Comparison of ENCODE assay signal across 24 cellular contexts in the genomic region with DNA sequence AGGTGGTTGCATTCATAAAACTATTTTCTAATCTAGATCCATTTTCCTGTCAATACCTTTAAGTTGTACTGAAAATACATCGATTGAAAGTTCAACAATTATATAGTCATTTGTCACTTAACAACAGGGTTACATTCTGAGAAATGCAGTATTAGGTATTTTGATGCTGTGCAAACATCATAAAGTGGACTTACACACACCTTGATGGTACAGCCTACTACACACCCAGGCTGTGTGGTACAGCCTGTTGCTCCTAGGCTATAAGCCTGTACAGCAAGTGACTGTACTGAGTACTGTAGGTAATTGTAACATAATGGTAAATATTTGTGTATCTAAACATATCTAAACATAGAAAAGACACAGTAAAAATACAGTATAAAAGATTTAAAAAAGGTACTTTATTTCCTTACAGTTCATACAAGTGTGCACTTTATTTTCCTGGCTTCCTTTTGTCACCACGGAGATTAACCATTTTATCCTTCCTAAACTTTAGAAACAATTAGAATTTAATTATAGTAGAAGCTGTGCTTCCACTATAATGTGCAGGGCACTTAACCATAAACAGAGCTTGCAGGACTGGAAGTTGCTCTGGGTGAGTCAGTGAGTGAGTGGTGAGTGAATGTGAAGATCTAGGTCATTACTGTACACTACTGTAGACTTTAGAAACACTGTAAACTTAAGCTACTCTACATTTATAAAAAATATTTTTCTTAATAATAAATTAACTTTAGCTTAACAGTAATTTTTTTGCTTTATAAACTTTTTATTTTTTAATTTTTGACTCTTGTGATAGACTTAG. TPM values are rescaled to one million over a fixed set of nuclear protein-coding genes. Genes with fewer than 3 reads are reported as not detected.
DNase-seq lines count a peak whose midpoint lies in the region; ATAC-seq, FAIRE-seq and TF ChIP-seq lines count a peak whose summit lies in the region.
"Had no signal": no experiment of that assay in that cellular context is flagged by ENCODE, and none has a peak within 500 bp of the region (broad histone marks: within the 10 kb centered on the region; RNA-seq: fewer than 3 reads in every experiment).

No MANE protein-coding gene starts in this region.

- peak; percentile 26 for FAIRE-seq in GM12891 (lab: Jason Lieb, UNC)
- no peak for FAIRE-seq in frontal cortex (lab: Jason Lieb, UNC)
- FAIRE-seq: D721Med had no signal

- intact Hi-C loops in left colon (cut with DNase I, micrococcal nuclease): no loop called here

- H3K27me3 ChIP-seq in brain microvascular endothelial cell (replicated peaks): no peaks in the 10 kb centered on the region
- H3K27me3 ChIP-seq: hepatocyte, neural progenitor cell, Peyer's patch, testis, uterus had no signal

- no peak for DNase-seq in GM12891 (ENCODE audit: insufficient read length, low spot score)
- DNase-seq in M059J (ENCODE audit: low read depth): peak; percentile 17
- peak; percentile 39 for DNase-seq in brain microvascular endothelial cell
- no peak for DNase-seq in left colon
- DNase-seq in nucleus accumbens (lab: John Stamatoyannopoulos, UW): no peak
- DNase-seq in frontal cortex (ENCODE audit: low spot score in 2 of 2): no peak
- DNase-seq in stimulated activated CD4-positive, alpha-beta T cell treated with anti-CD3 and anti-CD28 coated beads, Interleukin-4, amount 100 ng/mL, for 1 hour: no peak
- no peak for DNase-seq in NCI-H2171 (lab: John Stamatoyannopoulos, UW)
- DNase-seq: activated CD4-positive, alpha-beta T cell treated with anti-CD3 and anti-CD28 coated beads, Interleukin-2, amount 50 U/mL, for 4 hours; activated CD8-positive, alpha-beta memory T cell treated with anti-CD3 and anti-CD28 coated beads, Interleukin-2, amount 50 U/mL, for 4 hours; cortex of kidney; immature natural killer cell; NCI-H187 treated with DMSO at 0.1 percent for 48 hours; NCI-H446 treated with DMSO at 0.1 percent for 48 hours; Peyer's patch; stimulated activated CD4-positive, alpha-beta T cell treated with anti-CD3 and anti-CD28 coated beads, Interleukin-1b, Interleukin-23, amount 100 ng/mL, for 48 hours; stimulated activated naive CD4-positive, alpha-beta T cell; testis; uterus had no signal

- TF ChIP-seq POLR2A in GM12891 (IDR thresholded peaks at IDR 0.05; ENCODE audit: low read depth, low read length): no peak

- no peak overlapping the region for H3K4me3 ChIP-seq in brain microvascular endothelial cell (ENCODE audit: low read depth, low read length)
- H3K4me3 ChIP-seq: HAP-1, hepatocyte, neural progenitor cell, Peyer's patch, SK-N-MC, testis, uterus had no signal

- TF ChIP-seq CTCF in brain microvascular endothelial cell (IDR thresholded peaks at IDR 0.05; ENCODE audit: low read depth, low read length, missing control alignments): no peak

- H3K36me3 ChIP-seq in brain microvascular endothelial cell (replicated peaks): no peaks in the 10 kb centered on the region
- H3K36me3 ChIP-seq: HAP-1, Peyer's patch, uterus had no signal

- in situ Hi-C loops in brain microvascular endothelial cell (cut with HindIII; ENCODE audit: low pct_ligation_motif_present, low sequenced_read_pairs): no loop called here

- no peak overlapping the region for H3K27ac ChIP-seq in brain microvascular endothelial cell
- H3K27ac ChIP-seq: hepatocyte, neural progenitor cell, Peyer's patch, SK-N-MC, testis, uterus had no signal

- peak; percentile 90 for ATAC-seq in left colon

TF ChIP-seq in GM12891, 5 proteins besides CTCF, POLR2A, EP300 and RAD21:
- TF ChIP-seq POU2F2 (IDR thresholded peaks at IDR 0.05; ENCODE audit: low read depth, low read length) (no peak), POLR2AphosphoS5 (IDR thresholded peaks at IDR 0.05; ENCODE audit: low read depth, low read length) (no peak), PAX5 (IDR thresholded peaks at IDR 0.05; ENCODE audit: insufficient read depth, low read length, severe bottlenecking) (no peak), SPI1 (IDR thresholded peaks at IDR 0.05; ENCODE audit: low read depth, low read length) (no peak), TAF1 (IDR thresholded peaks at IDR 0.05; ENCODE audit: low read depth, low read length) (no peak)

RNA-seq across cellular contexts. Expression of gene MEF2C, which starts 42.9 kb away (rescaled TPM):
- 103 TPM for polyA plus RNA-seq in GM12891 (2012; ENCODE audit: low read depth, missing spikeins)
- 7.6 and 7.7 TPM in 2 replicates for total RNA-seq in M059J (2014; rRNA removed; shearing (Covaris generic))
- total RNA-seq in left colon: 10 to 100 TPM; 10.0 to 27.4 TPM
- total RNA-seq in frontal cortex: 1,165 TPM

Comparison
In these comparisons a context has a peak if more than half of its experiments do, and no peak if none do; other contexts are left out.
1. DNase-seq: peak in M059J (single experiment) and brain microvascular endothelial cell (single experiment); none in GM12891 (single experiment), left colon (0 of 2), nucleus accumbens (0 of 56), frontal cortex (0 of 2), stimulated activated CD4-positive, alpha-beta T cell treated with anti-CD3 and anti-CD28 coated beads, Interleukin-4, amount 100 ng/mL, for 1 hour (single experiment) and NCI-H2171 (single experiment).
2. RNA of gene MEF2C, which starts 42.9 kb away (total RNA-seq): 1,165 TPM in frontal cortex (single experiment); 10.0 to 27.4 TPM in left colon and 7.6 to 7.7 TPM in M059J; every median in the first group is over 10 times any median in the second.